In the genomic region with DNA sequence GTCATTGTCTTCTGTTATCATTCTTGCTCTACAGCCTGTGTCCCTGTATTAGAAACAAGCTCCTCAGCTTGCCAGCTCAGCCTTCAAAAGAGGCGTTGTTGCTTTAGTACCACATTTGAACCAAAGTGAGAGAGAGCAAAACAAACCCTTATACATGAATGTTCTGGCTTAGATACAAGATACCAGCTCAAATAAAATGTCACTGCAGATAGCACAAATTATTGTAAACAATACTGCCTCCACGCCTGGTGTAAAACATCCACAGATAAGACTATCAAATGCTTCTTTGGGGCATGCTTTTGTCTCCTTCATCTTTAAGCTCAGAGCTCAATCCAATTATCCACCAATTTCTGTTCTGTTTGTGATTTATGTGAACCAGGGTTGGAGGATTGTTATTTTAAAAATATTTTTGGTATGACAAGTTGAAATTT, we compare ENCODE assay signal across 23 cellular contexts.
DNase-seq lines count a peak whose midpoint lies in the region; ATAC-seq, FAIRE-seq and TF ChIP-seq lines count a peak whose summit lies in the region.
"Had no signal": no experiment of that assay in that cellular context is flagged by ENCODE, and none has a peak within 500 bp of the region (broad histone marks: within the 10 kb centered on the region; RNA-seq: fewer than 3 reads in every experiment).

No MANE protein-coding gene starts in this region.

- POLR2A ChIA-PET in H1 (lab: Charles Lee; ENCODE audit: partially characterized antibody): no interaction called here

- FAIRE-seq in H1 (lab: Jason Lieb, UNC): no peak
- FAIRE-seq in GM12891 (lab: Jason Lieb, UNC): no peak
- FAIRE-seq: A204.1 had no signal

- no peak for TF ChIP-seq RAD21 in H1 (IDR thresholded peaks at IDR 0.05 in 1 of 2, conservative IDR thresholded peaks at IDR 0.05 in 1 of 2; ENCODE audit: low read depth in 2 of 2, low read length in 2 of 2)

- no peaks in the 10 kb centered on the region for H3K23me2 ChIP-seq in H1 (ENCODE audit: low read depth, low read length)

- H4K8ac ChIP-seq in H1 (ENCODE audit: extremely low read depth, insufficient read depth, low read length): no peak overlapping the region

- H3K18ac ChIP-seq in H1 (ENCODE audit: extremely low read depth, low read length): no peak overlapping the region

- H3K56ac ChIP-seq in H1 (replicated peaks; ENCODE audit: insufficient read length, low read depth, low read length): no peak overlapping the region

- DNase-seq in NCI-H345 (lab: John Stamatoyannopoulos, UW) (peak; percentile 28), NCI-H345 treated with DMSO at 0.1 percent for 48 hours (lab: John Stamatoyannopoulos, UW; ENCODE audit: unreplicated experiment) (no peak), H1 (ENCODE audit: low read depth in 1 of 2, low spot score in 2 of 2) (no peak), midbrain (lab: John Stamatoyannopoulos, UW) (peak; percentile 87), testis (peak; percentile 34), GM12891 (ENCODE audit: insufficient read length, low spot score) (no peak)
- no peak for DNase-seq in activated effector memory CD4-positive, alpha-beta T cell treated with Interleukin-2 at 50 U/mL for 16 hours
- DNase-seq: activated CD4-positive, alpha-beta T cell treated with anti-CD3 and anti-CD28 coated beads, Interleukin-2, amount 50 U/mL, for 4 hours; activated gamma-delta T cell; amniotic stem cell; central memory CD4-positive, alpha-beta T cell; effector CD8-positive, alpha-beta T cell; GDM1; left ventricle myocardium inferior; NCI-H146; right cardiac atrium; SHP77; stimulated activated CD8-positive, alpha-beta memory T cell treated with anti-CD3 and anti-CD28 coated beads, Interleukin-4, amount 100 ng/mL, for 48 hours; uterus; WERI-Rb-1 had no signal

- no peak overlapping the region for H2BK120ac ChIP-seq in H1 (replicated peaks; ENCODE audit: low read depth, low read length)

- TF ChIP-seq CTCF in H1 (IDR thresholded peaks at IDR 0.05; ENCODE audit: control extremely low read depth in 1 of 3, insufficient read depth in 1 of 3, low read depth in 1 of 3, low read length in 3 of 3): no peak
- TF ChIP-seq CTCF in testis (IDR thresholded peaks at IDR 0.05): no peak

- H3K23ac ChIP-seq in H1 (ENCODE audit: insufficient read length): no peak overlapping the region

- no peak overlapping the region for H3K4ac ChIP-seq in H1 (replicated peaks; ENCODE audit: insufficient read length, low read depth, low read length)

- H3K9me3 ChIP-seq in H1 (ENCODE audit: insufficient read depth in 2 of 2, low read depth in 1 of 2, low read length in 1 of 2): no peaks in the 10 kb centered on the region
- H3K9me3 ChIP-seq in testis: no peaks in the 10 kb centered on the region
- H3K9me3 ChIP-seq: left ventricle myocardium inferior, uterus had no signal

- H2BK20ac ChIP-seq in H1 (ENCODE audit: low read length): no peak overlapping the region

- no peaks in the 10 kb centered on the region for H3K79me2 ChIP-seq in H1 (ENCODE audit: control insufficient read depth in 1 of 2, insufficient read depth in 2 of 2, low read length in 2 of 2)

- H3K4me2 ChIP-seq in H1 (ENCODE audit: insufficient read depth in 1 of 2, low read depth in 2 of 2, low read length in 2 of 2): no peak overlapping the region

- H3K27ac ChIP-seq in H1 (ENCODE audit: low read depth, low read length): no peak overlapping the region
- H3K27ac ChIP-seq in testis: no peak overlapping the region
- H3K27ac ChIP-seq: left ventricle myocardium inferior, WERI-Rb-1 had no signal

- H4K20me1 ChIP-seq in H1 (replicated peaks in 1 of 2; ENCODE audit: control insufficient read depth in 1 of 2, insufficient read depth in 2 of 2, low read length in 2 of 2): no peaks in the 10 kb centered on the region

- no peak overlapping the region for H4K5ac ChIP-seq in H1 (ENCODE audit: insufficient read length, low read depth, low read length)

- H3K36me3 ChIP-seq in H1 (ENCODE audit: control insufficient read depth in 2 of 4, insufficient read depth in 4 of 4, low read length in 3 of 4) (no peaks in the 10 kb centered on the region), testis (ENCODE audit: low read depth, missing control alignments) (no peaks in the 10 kb centered on the region)
- H3K36me3 ChIP-seq: left ventricle myocardium inferior, uterus, WERI-Rb-1 had no signal

- TF ChIP-seq POLR2A in H1 (IDR thresholded peaks at IDR 0.05; ENCODE audit: control extremely low read depth in 1 of 2, low read depth in 2 of 2, low read length in 2 of 2) (no peak), testis (IDR thresholded peaks at IDR 0.05) (no peak), GM12891 (IDR thresholded peaks at IDR 0.05; ENCODE audit: low read depth, low read length) (no peak)

- 88% methylated on average over 2 of the region's 2 CpGs; no CpG with 5 or more reads in 1 of the 2 experiments for WGBS in H1 (ENCODE audit: extremely low coverage in 1 of 2, insufficient coverage in 1 of 2, insufficient read length in 1 of 2, insufficient replicate concordance in 2 of 2, low coverage in 1 of 2, low lambda C conversion rate in 2 of 2, missing lambda C conversion rate in 1 of 2), 2 experiments
- WGBS in testis, 2 donors: 59 to 65% methylated on average over 2 of the region's 2 CpGs

- no peak overlapping the region for H3K14ac ChIP-seq in H1 (ENCODE audit: insufficient read length)

- H3K79me1 ChIP-seq in H1 (ENCODE audit: low read depth, low read length): no peaks in the 10 kb centered on the region

- H3K9ac ChIP-seq in H1 (replicated peaks in 1 of 4; ENCODE audit: extremely low read depth in 1 of 4, low read depth in 3 of 4, low read length in 3 of 4): no peak overlapping the region

- TF ChIP-seq EP300 in H1 (IDR thresholded peaks at IDR 0.05; ENCODE audit: borderline replicate concordance in 1 of 2, low read depth in 2 of 2, low read length in 2 of 2): no peak

- no peak overlapping the region for H2BK12ac ChIP-seq in H1 (ENCODE audit: low read depth, low read length)

- H4K91ac ChIP-seq in H1 (replicated peaks; ENCODE audit: insufficient read length, low read length): no peak overlapping the region

- no peaks in the 10 kb centered on the region for H3K27me3 ChIP-seq in H1 (replicated peaks in 1 of 4; ENCODE audit: control insufficient read depth in 3 of 4, extremely low read depth in 1 of 4, insufficient read depth in 3 of 4, low read length in 3 of 4)
- no peaks in the 10 kb centered on the region for H3K27me3 ChIP-seq in testis
- H3K27me3 ChIP-seq: uterus had no signal

- CTCF ChIA-PET in H1 (lab: Charles Lee; ENCODE audit: partially characterized antibody): interaction anchor here (1.3 kb wide), 1 partner anchor 30 kb away, joined by 4 read pairs; no protein-coding TSS in a partner anchor

- H3K4me1 ChIP-seq in H1 (replicated peaks in 1 of 4; ENCODE audit: control insufficient read depth in 3 of 4, insufficient read depth in 4 of 4, low read length in 3 of 4) (no peaks in the 10 kb centered on the region), testis (peaks cover 22% of the 10 kb centered on the region)

- intact Hi-C loops in testis (cut with DNase I; ENCODE audit: low total_unique reads): no loop called here

- 0 out of 2 replicates have a peak overlapping the region, but pooled peaks have one; percentile 15 for H2AFZ ChIP-seq in H1 (ENCODE audit: low read length)

- H2BK5ac ChIP-seq in H1 (ENCODE audit: low read depth, low read length): no peak overlapping the region

- no peak overlapping the region for H3K4me3 ChIP-seq in H1 (ENCODE audit: extremely low read depth in 1 of 4, insufficient read depth in 2 of 4, low read depth in 3 of 4, low read length in 4 of 4)
- H3K4me3 ChIP-seq in testis: no peak overlapping the region
- H3K4me3 ChIP-seq: left ventricle myocardium inferior, uterus had no signal

- no peak for ATAC-seq in GM18511 (IDR thresholded peaks at IDR 0.05; ENCODE audit: unreplicated experiment)
- ATAC-seq: esophagus mucosa, right cardiac atrium had no signal

- H2AK5ac ChIP-seq in H1 (ENCODE audit: low read depth, low read length): no peak overlapping the region

- no peak overlapping the region for H2BK15ac ChIP-seq in H1 (ENCODE audit: low read length)

TF ChIP-seq in H1, 55 proteins besides CTCF, POLR2A, EP300 and RAD21 (continues in another document):
- TF ChIP-seq CBX8 (IDR thresholded peaks at IDR 0.05; ENCODE audit: borderline replicate concordance, low read depth, low read length) (no peak), CBX5 (IDR thresholded peaks at IDR 0.05; ENCODE audit: low read depth, low read length) (no peak), TAF1 (IDR thresholded peaks at IDR 0.05; ENCODE audit: low read depth, low read length) (no peak), CEBPB (IDR thresholded peaks at IDR 0.05; ENCODE audit: low read depth, low read length) (no peak), SIRT6 (IDR thresholded peaks at IDR 0.05; ENCODE audit: low read length) (no peak), SRF (IDR thresholded peaks at IDR 0.05; ENCODE audit: low read depth, low read length) (no peak), CHD2 (IDR thresholded peaks at IDR 0.05; ENCODE audit: low read length) (no peak), POLR2AphosphoS5 (IDR thresholded peaks at IDR 0.05; ENCODE audit: low read depth, low read length) (no peak), SUZ12 (IDR thresholded peaks at IDR 0.05; ENCODE audit: low read length) (no peak), RFX5 (IDR thresholded peaks at IDR 0.05; ENCODE audit: borderline replicate concordance, low read depth, low read length) (no peak)
- TF ChIP-seq, protein P1, sequence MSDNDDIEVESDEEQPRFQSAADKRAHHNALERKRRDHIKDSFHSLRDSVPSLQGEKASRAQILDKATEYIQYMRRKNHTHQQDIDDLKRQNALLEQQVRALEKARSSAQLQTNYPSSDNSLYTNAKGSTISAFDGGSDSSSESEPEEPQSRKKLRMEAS (IDR thresholded peaks at IDR 0.05): no peak

TF ChIP-seq in GM12891, 5 proteins besides CTCF, POLR2A, EP300 and RAD21:
- TF ChIP-seq POU2F2 (IDR thresholded peaks at IDR 0.05; ENCODE audit: low read depth, low read length) (no peak), PAX5 (IDR thresholded peaks at IDR 0.05; ENCODE audit: insufficient read depth, low read length, severe bottlenecking) (no peak), SPI1 (IDR thresholded peaks at IDR 0.05; ENCODE audit: low read depth, low read length) (no peak), TAF1 (IDR thresholded peaks at IDR 0.05; ENCODE audit: low read depth, low read length) (no peak), POLR2AphosphoS5 (IDR thresholded peaks at IDR 0.05; ENCODE audit: low read depth, low read length) (no peak)

Comparison
In these comparisons a context has a peak if more than half of its experiments do, and no peak if none do; other contexts are left out.
1. DNase-seq: peak in NCI-H345 (single experiment), midbrain (single experiment) and testis (single experiment); none in NCI-H345 treated with DMSO at 0.1 percent for 48 hours (single experiment), H1 (0 of 2), activated effector memory CD4-positive, alpha-beta T cell treated with Interleukin-2 at 50 U/mL for 16 hours (single experiment) and GM12891 (single experiment).